8 cellular contexts compared by ENCODE assay signal in genomic region chr6:106525111-106525884, GRCh38.
DNase-seq lines count a peak whose midpoint lies in the region; ATAC-seq and TF ChIP-seq lines count a peak whose summit lies in the region.

No MANE protein-coding gene starts in this region.

- H3K4me3 ChIP-seq in gastrocnemius medialis = peak overlapping the region in 2 of 4 donors; percentile 19 to 22

- H3K36me3 Mint-ChIP-seq in T-helper 2 cell treated with Interferon-gamma antibody and Interleukin-4, amounts not matched to agents 5 μg/mL and 100 μg/mL, for 36 hours (ENCODE audit: low read depth) = peaks cover 52% of the 10 kb centered on the region
- H3K36me3 Mint-ChIP-seq in naive B cell = peaks cover 20 to 37% of the 10 kb centered on the region in 2 donors

- intact Hi-C loops in gastrocnemius medialis (cut with DNase I; ENCODE audit: low total_unique reads) = no loop called here

- no peaks in the 10 kb centered on the region for H3K27me3 Mint-ChIP-seq in T-helper 2 cell treated with Interferon-gamma antibody and Interleukin-4, amounts not matched to agents 5 μg/mL and 100 μg/mL, for 36 hours (ENCODE audit: low read depth)
- no peaks in the 10 kb centered on the region for H3K27me3 Mint-ChIP-seq in naive B cell

- no peaks in the 10 kb centered on the region for H3K9me3 Mint-ChIP-seq in T-helper 2 cell treated with Interferon-gamma antibody and Interleukin-4, amounts not matched to agents 5 μg/mL and 100 μg/mL, for 36 hours
- no peaks in the 10 kb centered on the region for H3K9me3 Mint-ChIP-seq in naive B cell

- H3K4me1 ChIP-seq in gastrocnemius medialis = no peaks in the 10 kb centered on the region

- H3K27ac ChIP-seq in gastrocnemius medialis = no peak overlapping the region

- H3K9me3 ChIP-seq in gastrocnemius medialis = no peaks in the 10 kb centered on the region

- no peaks in the 10 kb centered on the region for H3K36me3 ChIP-seq in gastrocnemius medialis

- H3K27me3 ChIP-seq in gastrocnemius medialis = no peaks in the 10 kb centered on the region

- H3K4me1 Mint-ChIP-seq in T-helper 2 cell treated with Interferon-gamma antibody and Interleukin-4, amounts not matched to agents 5 μg/mL and 100 μg/mL, for 36 hours (ENCODE audit: low read depth) = peaks cover 56% of the 10 kb centered on the region
- H3K4me1 Mint-ChIP-seq in naive B cell = peaks cover 33 to 74% (median 55%) of the 10 kb centered on the region in 3 donors

- in situ Hi-C loops in gastrocnemius medialis (cut with MboI; ENCODE audit: low sequenced_read_pairs in 4 of 4) = no loop called here

- peak; percentile 24 to 26 for ATAC-seq in activated CD4-positive, CD25-positive, alpha-beta regulatory T cell treated with anti-CD3 and anti-CD28 coated beads, Interleukin-2, amount 50 U/mL, for 24 hours
- ATAC-seq in HG03025 (IDR thresholded peaks at IDR 0.05; ENCODE audit: low FRiP score, unreplicated experiment) = peak; percentile 37
- peak; percentile 56 to 67 for ATAC-seq in naive B cell (ENCODE audit: low read depth in 2 of 2)
- ATAC-seq in gastrocnemius medialis = no peak

- no peak for DNase-seq in activated CD4-positive, CD25-positive, alpha-beta regulatory T cell (lab: John Stamatoyannopoulos, UW)
- DNase-seq in T-helper 2 cell treated with Interferon-gamma antibody and Interleukin-4, amounts not matched to agents 5 μg/mL and 100 μg/mL, for 36 hours (ENCODE audit: low spot score) = no peak
- peak; percentile 70 for DNase-seq in naive B cell
- no peak for DNase-seq in NCI-H187 (lab: John Stamatoyannopoulos, UW)
- DNase-seq in gastrocnemius medialis = no peak
- DNase-seq in hypothalamus (lab: John Stamatoyannopoulos, UW) = no peak

- peak overlapping the region; percentile 92 for H3K27ac Mint-ChIP-seq in T-helper 2 cell treated with Interferon-gamma antibody and Interleukin-4, amounts not matched to agents 5 μg/mL and 100 μg/mL, for 36 hours
- H3K27ac Mint-ChIP-seq in naive B cell = peak overlapping the region; percentile 19 to 94 (median 89)

- peak overlapping the region; percentile 84 for H3K4me3 Mint-ChIP-seq in T-helper 2 cell treated with Interferon-gamma antibody and Interleukin-4, amounts not matched to agents 5 μg/mL and 100 μg/mL, for 36 hours
- H3K4me3 Mint-ChIP-seq in naive B cell = peak overlapping the region; percentile 75 to 92 (median 85)

- TF ChIP-seq POLR2A in gastrocnemius medialis (IDR thresholded peaks at IDR 0.05) = no peak

- no peak for TF ChIP-seq CTCF in gastrocnemius medialis (IDR thresholded peaks at IDR 0.05 in 4 of 5, conservative IDR thresholded peaks at IDR 0.05 in 1 of 5)

Comparison
In these comparisons a context has a peak if more than half of its experiments do, and no peak if none do; other contexts are left out.
1. ATAC-seq: peak in activated CD4-positive, CD25-positive, alpha-beta regulatory T cell treated with anti-CD3 and anti-CD28 coated beads, Interleukin-2, amount 50 U/mL, for 24 hours (2 of 2), HG03025 (single experiment) and naive B cell (2 of 2); none in gastrocnemius medialis (0 of 2).